ENCODE assay signal across 22 cellular contexts in genomic region chr1:80847904-80848303, GRCh38.
"Had no signal": no experiment of that assay in that cellular context is flagged by ENCODE, and none has a peak within 500 bp of the region (broad histone marks: within the 10 kb centered on the region; RNA-seq: fewer than 3 reads in every experiment).

No MANE protein-coding gene starts in this region.

- H3K4me3 ChIP-seq: heart left ventricle, left ventricle myocardium inferior, lung, mucosa of descending colon, pancreas, right atrium auricular region, spleen, stomach, testis, thyroid gland, transverse colon, uterus had no signal

- H3K9me3 ChIP-seq: heart left ventricle, left ventricle myocardium inferior, mucosa of descending colon, pancreas, right atrium auricular region, testis, thyroid gland, transverse colon, uterus had no signal

- H3K27me3 ChIP-seq: heart left ventricle, pancreas, right atrium auricular region, spleen, stomach, testis, thyroid gland, transverse colon, uterus had no signal

- H3K4me3 Mint-ChIP-seq: immature natural killer cell; naive thymus-derived CD4-positive, alpha-beta T cell; natural killer cell treated with Interleukin-12 subunit alpha and Interleukin-12 subunit beta and Interleukin-15 and Interleukin-18, amount 100 ng/mL, for 72 hours; stimulated activated naive B cell treated with anti-CD40 and anti-IgM and Interleukin-4, amounts not matched to agents 10 μg/mL and 1 μg/mL and 100 μg/mL, for 72 hours had no signal

- ATAC-seq: heart left ventricle; mucosa of descending colon; naive thymus-derived CD4-positive, alpha-beta T cell; natural killer cell treated with Interleukin-12 subunit alpha and Interleukin-12 subunit beta and Interleukin-15 and Interleukin-18, amount 100 ng/mL, for 72 hours; pancreas; sciatic nerve; stimulated activated naive CD8-positive, alpha-beta T cell treated with anti-CD3 and anti-CD28 coated beads, Interleukin-15, Interleukin-2, amounts not matched to agents 100 U/mL and 50 U/mL, for 24 hours had no signal

- DNase-seq: hypothalamus; immature natural killer cell; left ventricle myocardium inferior; midbrain; mucosa of descending colon; naive thymus-derived CD4-positive, alpha-beta T cell; small intestine; spleen; stimulated activated CD4-positive, alpha-beta T cell treated with anti-CD3 and anti-CD28 coated beads, Interleukin-4, amount 100 ng/mL, for 24 hours; stimulated activated naive B cell treated with anti-CD40 and anti-IgM and Interleukin-4, amounts not matched to agents 10 μg/mL and 1 μg/mL and 100 μg/mL, for 72 hours; stimulated activated naive CD8-positive, alpha-beta T cell treated with anti-CD3 and anti-CD28 coated beads, Interleukin-15, Interleukin-2, amounts not matched to agents 100 U/mL and 50 U/mL, for 24 hours; stomach; testis; thyroid gland; transverse colon; uterus had no signal

- H3K36me3 Mint-ChIP-seq: naive thymus-derived CD4-positive, alpha-beta T cell; stimulated activated naive B cell treated with anti-CD40 and anti-IgM and Interleukin-4, amounts not matched to agents 10 μg/mL and 1 μg/mL and 100 μg/mL, for 72 hours had no signal

- H3K4me1 Mint-ChIP-seq: immature natural killer cell; naive thymus-derived CD4-positive, alpha-beta T cell; stimulated activated naive B cell treated with anti-CD40 and anti-IgM and Interleukin-4, amounts not matched to agents 10 μg/mL and 1 μg/mL and 100 μg/mL, for 72 hours had no signal

- H3K27ac ChIP-seq: heart left ventricle, left ventricle myocardium inferior, pancreas, right atrium auricular region, spleen, stomach, testis, thyroid gland, transverse colon, uterus had no signal

- H3K4me1 ChIP-seq: heart left ventricle, left ventricle myocardium inferior, pancreas, right atrium auricular region, spleen, stomach, testis, thyroid gland, transverse colon, uterus had no signal

- H3K36me3 ChIP-seq: heart left ventricle, left ventricle myocardium inferior, pancreas, right atrium auricular region, spleen, stomach, thyroid gland, transverse colon, uterus had no signal

- H3K27ac Mint-ChIP-seq: immature natural killer cell; naive thymus-derived CD4-positive, alpha-beta T cell; natural killer cell treated with Interleukin-12 subunit alpha and Interleukin-12 subunit beta and Interleukin-15 and Interleukin-18, amount 100 ng/mL, for 72 hours; stimulated activated naive B cell treated with anti-CD40 and anti-IgM and Interleukin-4, amounts not matched to agents 10 μg/mL and 1 μg/mL and 100 μg/mL, for 72 hours had no signal
